ENCODE assay signal across 10 cellular contexts in the genomic region with DNA sequence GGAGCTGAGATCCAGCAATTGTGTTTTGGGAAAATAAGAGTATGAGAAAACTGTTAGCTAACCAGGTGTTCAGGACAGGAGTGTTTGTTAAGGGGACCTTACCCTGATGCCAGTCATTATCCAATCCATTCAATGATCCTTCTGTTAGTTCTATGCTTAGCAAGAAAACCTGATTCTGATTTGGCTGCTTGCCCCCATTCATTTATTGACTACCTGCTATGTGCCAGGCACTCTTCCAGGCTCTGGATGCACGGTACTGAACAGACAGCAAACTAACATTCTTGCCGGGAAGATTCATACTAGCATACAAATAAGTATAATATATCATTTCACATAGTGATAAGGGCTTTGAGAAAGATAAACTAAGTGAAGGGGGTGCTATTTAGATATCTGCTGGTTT. TPM values are rescaled to one million over a fixed set of nuclear protein-coding genes. Genes with fewer than 3 reads are reported as not detected.
DNase-seq lines count a peak whose midpoint lies in the region; ATAC-seq and TF ChIP-seq lines count a peak whose summit lies in the region.
"Had no signal": no experiment of that assay in that cellular context is flagged by ENCODE, and none has a peak within 500 bp of the region (broad histone marks: within the 10 kb centered on the region; RNA-seq: fewer than 3 reads in every experiment).

No MANE protein-coding gene starts in this region.

- no peaks in the 10 kb centered on the region for H3K27me3 ChIP-seq in SJCRH30
- H3K27me3 ChIP-seq in iPS-15b (ENCODE audit: control insufficient read depth, insufficient read depth, low read length) = no peaks in the 10 kb centered on the region

- intact Hi-C loops in activated naive CD4-positive, alpha-beta T cell treated with anti-CD3 and anti-CD28 coated beads for 36 hours (cut with micrococcal nuclease) = loop anchor here (5.0 to 10.0 kb wide), 5 partner anchors 56 to 764 kb away; a partner anchor contains a TSS
- intact Hi-C loops in MCF 10A (cut with micrococcal nuclease) = no loop called here

- ATAC-seq in stimulated activated naive B cell treated with anti-CD40 and anti-IgM and Interleukin-4, amounts not matched to agents 10 μg/mL and 1 μg/mL and 100 μg/mL, for 72 hours (replicated peaks) = no peak

- POLR2A ChIA-PET in MCF 10A (lab: Yijun Ruan, JAX) = interaction anchor here (0.6 to 0.7 kb wide), 2 partner anchors 24 to 97 kb away, joined by 3 read pairs; no protein-coding TSS in a partner anchor

- H3K27me3 Mint-ChIP-seq in activated naive CD4-positive, alpha-beta T cell treated with anti-CD3 and anti-CD28 coated beads for 36 hours (ENCODE audit: low read depth) = no peaks in the 10 kb centered on the region
- H3K27me3 Mint-ChIP-seq in stimulated activated naive B cell treated with anti-CD40 and anti-IgM and Interleukin-4, amounts not matched to agents 10 μg/mL and 1 μg/mL and 100 μg/mL, for 72 hours = peaks cover 4 to 7% of the 10 kb centered on the region in 2 donors
- peaks cover 88% of the 10 kb centered on the region for H3K27me3 Mint-ChIP-seq in MCF 10A (ENCODE audit: insufficient read depth, unreplicated experiment)

- H3K9me3 ChIP-seq in SJCRH30 (replicated peaks) = no peaks in the 10 kb centered on the region
- H3K9me3 ChIP-seq in iPS-15b (ENCODE audit: control insufficient read depth, insufficient read depth, low read length) = no peaks in the 10 kb centered on the region

- DNase-seq in activated naive CD4-positive, alpha-beta T cell treated with anti-CD3 and anti-CD28 coated beads for 36 hours = no peak
- no peak for DNase-seq in activated naive CD4-positive, alpha-beta T cell treated with anti-CD3 and anti-CD28 coated beads, Interleukin-2, amount 50 U/mL, for 16 hours
- DNase-seq in SJCRH30 (no peak), NCI-H446 treated with DMSO at 0.1 percent for 48 hours (lab: John Stamatoyannopoulos, UW) (no peak), SIG-M5 (lab: John Stamatoyannopoulos, UW) (no peak), MCF 10A (ENCODE audit: unreplicated experiment) (no peak)
- no peak for DNase-seq in stimulated activated naive B cell treated with anti-CD40 and anti-IgM and Interleukin-4, amounts not matched to agents 10 μg/mL and 1 μg/mL and 100 μg/mL, for 72 hours
- DNase-seq: activated CD4-positive, CD25-positive, alpha-beta regulatory T cell treated with anti-CD3 and anti-CD28 coated beads, Interleukin-2, amount 50 U/mL, for 72 hours; trophoblast cell had no signal

- H3K4me1 Mint-ChIP-seq in activated naive CD4-positive, alpha-beta T cell treated with anti-CD3 and anti-CD28 coated beads for 36 hours (ENCODE audit: low read depth) = peaks cover 40% of the 10 kb centered on the region
- H3K4me1 Mint-ChIP-seq in stimulated activated naive B cell treated with anti-CD40 and anti-IgM and Interleukin-4, amounts not matched to agents 10 μg/mL and 1 μg/mL and 100 μg/mL, for 72 hours = peaks cover 21 to 26% of the 10 kb centered on the region in 2 donors
- peaks cover 10% of the 10 kb centered on the region for H3K4me1 Mint-ChIP-seq in MCF 10A (ENCODE audit: insufficient read depth, unreplicated experiment)

- H3K27ac Mint-ChIP-seq in activated naive CD4-positive, alpha-beta T cell treated with anti-CD3 and anti-CD28 coated beads for 36 hours = no peak overlapping the region
- H3K27ac Mint-ChIP-seq in stimulated activated naive B cell treated with anti-CD40 and anti-IgM and Interleukin-4, amounts not matched to agents 10 μg/mL and 1 μg/mL and 100 μg/mL, for 72 hours = no peak overlapping the region
- H3K27ac Mint-ChIP-seq in MCF 10A (ENCODE audit: low read depth, unreplicated experiment) = no peak overlapping the region

- H3K4me3 Mint-ChIP-seq in activated naive CD4-positive, alpha-beta T cell treated with anti-CD3 and anti-CD28 coated beads for 36 hours = peak overlapping the region; percentile 79
- peak overlapping the region; percentile 77 to 93 for H3K4me3 Mint-ChIP-seq in stimulated activated naive B cell treated with anti-CD40 and anti-IgM and Interleukin-4, amounts not matched to agents 10 μg/mL and 1 μg/mL and 100 μg/mL, for 72 hours
- H3K4me3 Mint-ChIP-seq in MCF 10A (ENCODE audit: unreplicated experiment) = no peak overlapping the region

- CTCF ChIA-PET in activated naive CD4-positive, alpha-beta T cell treated with anti-CD3 and anti-CD28 coated beads for 36 hours (lab: Charles Lee) = no interaction called here
- CTCF ChIA-PET in MCF 10A (lab: Yijun Ruan, JAX) = interaction anchor here (0.5 to 0.9 kb wide), 2 partner anchors 85 to 335 kb away, joined by 3 to 5 read pairs; a partner anchor contains a TSS

- H3K27ac ChIP-seq in SJCRH30 = no peak overlapping the region

- peaks cover 4% of the 10 kb centered on the region for H3K36me3 Mint-ChIP-seq in activated naive CD4-positive, alpha-beta T cell treated with anti-CD3 and anti-CD28 coated beads for 36 hours (ENCODE audit: low read depth)
- peaks cover 4 to 14% of the 10 kb centered on the region in 2 donors for H3K36me3 Mint-ChIP-seq in stimulated activated naive B cell treated with anti-CD40 and anti-IgM and Interleukin-4, amounts not matched to agents 10 μg/mL and 1 μg/mL and 100 μg/mL, for 72 hours
- H3K36me3 Mint-ChIP-seq in MCF 10A (ENCODE audit: insufficient read depth, unreplicated experiment) = peaks cover 11% of the 10 kb centered on the region

- no peak for TF ChIP-seq CTCF in MCF 10A (IDR thresholded peaks at IDR 0.05; ENCODE audit: unreplicated experiment)

- H3K4me3 ChIP-seq in SJCRH30 (peak overlapping the region; percentile 78; the same call in 1 of the 2 replicates), iPS-15b (ENCODE audit: low read depth, low read length) (peak overlapping the region; percentile 52)

- H3K4me1 ChIP-seq in SJCRH30 (no peaks in the 10 kb centered on the region), iPS-15b (ENCODE audit: control insufficient read depth, insufficient read depth, low read length) (no peaks in the 10 kb centered on the region)

- H3K36me3 ChIP-seq in SJCRH30 (no peaks in the 10 kb centered on the region), iPS-15b (ENCODE audit: control insufficient read depth, insufficient read depth, low read length) (no peaks in the 10 kb centered on the region)

- no peak overlapping the region for H3K9ac ChIP-seq in iPS-15b (ENCODE audit: low read depth, low read length)

- H3K9me3 Mint-ChIP-seq in activated naive CD4-positive, alpha-beta T cell treated with anti-CD3 and anti-CD28 coated beads for 36 hours = no peaks in the 10 kb centered on the region
- no peaks in the 10 kb centered on the region for H3K9me3 Mint-ChIP-seq in stimulated activated naive B cell treated with anti-CD40 and anti-IgM and Interleukin-4, amounts not matched to agents 10 μg/mL and 1 μg/mL and 100 μg/mL, for 72 hours
- no peaks in the 10 kb centered on the region for H3K9me3 Mint-ChIP-seq in MCF 10A (ENCODE audit: unreplicated experiment)

- no TSS peak for BruUV-seq in MCF 10A (replicated peaks; lab: Mats Ljungman, UMichigan)

RNA-seq across cellular contexts. Expression of a gene that starts 1.0 kb away (rescaled TPM):
- total RNA-seq in activated naive CD4-positive, alpha-beta T cell treated with anti-CD3 and anti-CD28 coated beads for 36 hours = 10 to 100 TPM; 47.1 to 50.2 TPM
- 22.0 and 26.2 TPM in 2 replicates for total RNA-seq in SJCRH30 (2014; rRNA removed; shearing (Covaris generic))
- total RNA-seq in MCF 10A (2022) = 46.9 and 47.2 TPM in 2 replicates

RNA-seq across cellular contexts. Expression of a gene that starts 45.5 kb away (rescaled TPM):
- total RNA-seq in activated naive CD4-positive, alpha-beta T cell treated with anti-CD3 and anti-CD28 coated beads for 36 hours = not detected
- total RNA-seq in SJCRH30 (2014; rRNA removed; shearing (Covaris generic)) = not detected in 2 replicates
- total RNA-seq in MCF 10A (2022) = not detected in 2 replicates
